In the genomic region with DNA sequence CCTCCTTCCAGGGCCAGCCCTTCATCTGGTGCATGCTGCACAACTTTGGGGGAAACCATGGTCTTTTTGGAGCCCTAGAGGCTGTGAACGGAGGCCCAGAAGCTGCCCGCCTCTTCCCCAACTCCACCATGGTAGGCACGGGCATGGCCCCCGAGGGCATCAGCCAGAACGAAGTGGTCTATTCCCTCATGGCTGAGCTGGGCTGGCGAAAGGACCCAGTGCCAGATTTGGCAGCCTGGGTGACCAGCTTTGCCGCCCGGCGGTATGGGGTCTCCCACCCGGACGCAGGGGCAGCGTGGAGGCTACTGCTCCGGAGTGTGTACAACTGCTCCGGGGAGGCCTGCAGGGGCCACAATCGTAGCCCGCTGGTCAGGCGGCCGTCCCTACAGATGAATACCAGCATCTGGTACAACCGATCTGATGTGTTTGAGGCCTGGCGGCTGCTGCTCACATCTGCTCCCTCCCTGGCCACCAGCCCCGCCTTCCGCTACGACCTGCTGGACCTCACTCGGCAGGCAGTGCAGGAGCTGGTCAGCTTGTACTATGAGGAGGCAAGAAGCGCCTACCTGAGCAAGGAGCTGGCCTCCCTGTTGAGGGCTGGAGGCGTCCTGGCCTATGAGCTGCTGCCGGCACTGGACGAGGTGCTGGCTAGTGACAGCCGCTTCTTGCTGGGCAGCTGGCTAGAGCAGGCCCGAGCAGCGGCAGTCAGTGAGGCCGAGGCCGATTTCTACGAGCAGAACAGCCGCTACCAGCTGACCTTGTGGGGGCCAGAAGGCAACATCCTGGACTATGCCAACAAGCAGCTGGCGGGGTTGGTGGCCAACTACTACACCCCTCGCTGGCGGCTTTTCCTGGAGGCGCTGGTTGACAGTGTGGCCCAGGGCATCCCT, we compare ENCODE assay signal across 17 cellular contexts.
"Had no signal": no experiment of that assay in that cellular context is flagged by ENCODE, and none has a peak within 500 bp of the region (broad histone marks: within the 10 kb centered on the region; RNA-seq: fewer than 3 reads in every experiment).

No MANE protein-coding gene starts in this region.

- H3K27me3 Mint-ChIP-seq: activated CD8-positive, alpha-beta T cell treated with anti-CD3 and anti-CD28 coated beads for 36 hours had no signal

- H3K4me1 Mint-ChIP-seq: neural crest cell had no signal

- H3K27ac ChIP-seq: adrenal gland, heart right ventricle, left ventricle myocardium inferior, pancreas, SJCRH30, transverse colon had no signal

- H3K4me1 ChIP-seq: SJCRH30 had no signal

- H3K4me3 ChIP-seq: adrenal gland, heart right ventricle, left ventricle myocardium inferior, pancreas, SJCRH30, transverse colon had no signal

- ATAC-seq: activated CD8-positive, alpha-beta T cell treated with anti-CD3 and anti-CD28 coated beads for 36 hours; heart right ventricle; pancreas had no signal

- H3K27me3 ChIP-seq: adrenal gland, pancreas, SJCRH30, transverse colon had no signal

- DNase-seq: activated CD4-positive, alpha-beta T cell treated with anti-CD3 and anti-CD28 coated beads for 1 hour; activated CD8-positive, alpha-beta memory T cell treated with anti-CD3 and anti-CD28 coated beads, Interleukin-2, amount 50 U/mL, for 4 hours; activated CD8-positive, alpha-beta T cell treated with anti-CD3 and anti-CD28 coated beads for 36 hours; activated naive CD4-positive, alpha-beta T cell treated with anti-CD3 and anti-CD28 coated beads for 36 hours; left ventricle myocardium inferior; mesendoderm; retina; SJCRH30; small intestine; SW 1271; transverse colon had no signal

- H3K9me3 Mint-ChIP-seq: activated CD8-positive, alpha-beta T cell treated with anti-CD3 and anti-CD28 coated beads for 36 hours; activated naive CD4-positive, alpha-beta T cell treated with anti-CD3 and anti-CD28 coated beads for 36 hours; activated T-helper 1 cell treated with anti-CD3 and anti-CD28 coated beads, Interleukin-12 subunit alpha, Interleukin-12 subunit beta, Interleukin-2, Interleukin-4 antibody, amounts not matched to agents 30 ng/mL and 10 ng/mL and 1 ng/mL, durations not matched to agents 14 hours and 24 hours and 36 hours; dendritic cell treated with granulocyte-macrophage colony-stimulating factor and Interleukin-4, amounts not matched to agents 40 ng/mL and 50 ng/mL, for 4 days; neural crest cell had no signal

- H3K9me3 ChIP-seq: adrenal gland, heart right ventricle, left ventricle myocardium inferior, pancreas, SJCRH30, transverse colon had no signal

- H3K4me3 Mint-ChIP-seq: activated CD8-positive, alpha-beta T cell treated with anti-CD3 and anti-CD28 coated beads for 36 hours; activated naive CD4-positive, alpha-beta T cell treated with anti-CD3 and anti-CD28 coated beads for 36 hours; activated T-helper 1 cell treated with anti-CD3 and anti-CD28 coated beads, Interleukin-12 subunit alpha, Interleukin-12 subunit beta, Interleukin-2, Interleukin-4 antibody, amounts not matched to agents 30 ng/mL and 10 ng/mL and 1 ng/mL, durations not matched to agents 14 hours and 24 hours and 36 hours; dendritic cell treated with granulocyte-macrophage colony-stimulating factor and Interleukin-4, amounts not matched to agents 40 ng/mL and 50 ng/mL, for 4 days had no signal

- H3K27ac Mint-ChIP-seq: activated CD8-positive, alpha-beta T cell treated with anti-CD3 and anti-CD28 coated beads for 36 hours; activated naive CD4-positive, alpha-beta T cell treated with anti-CD3 and anti-CD28 coated beads for 36 hours; activated T-helper 1 cell treated with anti-CD3 and anti-CD28 coated beads, Interleukin-12 subunit alpha, Interleukin-12 subunit beta, Interleukin-2, Interleukin-4 antibody, amounts not matched to agents 30 ng/mL and 10 ng/mL and 1 ng/mL, durations not matched to agents 14 hours and 24 hours and 36 hours; dendritic cell treated with granulocyte-macrophage colony-stimulating factor and Interleukin-4, amounts not matched to agents 40 ng/mL and 50 ng/mL, for 4 days had no signal
